ENCODE assay signal across 22 cellular contexts in genomic region chr3:154864947-154865346, GRCh38.
"Had no signal": no experiment of that assay in that cellular context is flagged by ENCODE, and none has a peak within 500 bp of the region (broad histone marks: within the 10 kb centered on the region; RNA-seq: fewer than 3 reads in every experiment).

No MANE protein-coding gene starts in this region.

- H3K4me2 ChIP-seq: smooth muscle cell had no signal

- ATAC-seq: naive thymus-derived CD8-positive, alpha-beta T cell; pancreas had no signal

- H3K36me3 ChIP-seq: ascending aorta, cardiac muscle cell, colonic mucosa, pancreas, prostate gland, sigmoid colon, tibial nerve had no signal

- H3K4me3 ChIP-seq: ascending aorta, cardiac muscle cell, colonic mucosa, dorsolateral prefrontal cortex, pancreas, prostate gland, sigmoid colon, smooth muscle cell, tibial nerve had no signal

- H3K27ac ChIP-seq: ascending aorta, cardiac muscle cell, colonic mucosa, dorsolateral prefrontal cortex, pancreas, prostate gland, sigmoid colon, tibial nerve had no signal

- H3K4me1 ChIP-seq: ascending aorta, colonic mucosa, pancreas, prostate gland, sigmoid colon, tibial nerve had no signal

- H3K27me3 ChIP-seq: ascending aorta, cardiac muscle cell, colonic mucosa, pancreas, sigmoid colon, tibial nerve had no signal

- DNase-seq: activated B cell treated with CpG ODN at 0.5 μM for 24 hours; activated effector memory CD4-positive, alpha-beta T cell treated with Interleukin-2 at 50 U/mL for 16 hours; activated naive CD4-positive, alpha-beta T cell treated with anti-CD3 and anti-CD28 coated beads for 36 hours; activated naive CD8-positive, alpha-beta T cell treated with anti-CD3 and anti-CD28 coated beads for 36 hours; cerebellar nuclear complex; colonic mucosa; dorsolateral prefrontal cortex; effector memory CD4-positive, alpha-beta T cell; islet precursor cell; midbrain; naive thymus-derived CD8-positive, alpha-beta T cell; nucleus accumbens; pancreas; retina; sigmoid colon; stimulated activated naive CD4-positive, alpha-beta T cell treated with Interleukin-2 at 50 U/mL for 16 hours; T-helper 1 cell had no signal

- H3K9me3 ChIP-seq: ascending aorta, colonic mucosa, pancreas, prostate gland, sigmoid colon, tibial nerve had no signal
